ENCODE assay signal across 8 cellular contexts in the genomic region with DNA sequence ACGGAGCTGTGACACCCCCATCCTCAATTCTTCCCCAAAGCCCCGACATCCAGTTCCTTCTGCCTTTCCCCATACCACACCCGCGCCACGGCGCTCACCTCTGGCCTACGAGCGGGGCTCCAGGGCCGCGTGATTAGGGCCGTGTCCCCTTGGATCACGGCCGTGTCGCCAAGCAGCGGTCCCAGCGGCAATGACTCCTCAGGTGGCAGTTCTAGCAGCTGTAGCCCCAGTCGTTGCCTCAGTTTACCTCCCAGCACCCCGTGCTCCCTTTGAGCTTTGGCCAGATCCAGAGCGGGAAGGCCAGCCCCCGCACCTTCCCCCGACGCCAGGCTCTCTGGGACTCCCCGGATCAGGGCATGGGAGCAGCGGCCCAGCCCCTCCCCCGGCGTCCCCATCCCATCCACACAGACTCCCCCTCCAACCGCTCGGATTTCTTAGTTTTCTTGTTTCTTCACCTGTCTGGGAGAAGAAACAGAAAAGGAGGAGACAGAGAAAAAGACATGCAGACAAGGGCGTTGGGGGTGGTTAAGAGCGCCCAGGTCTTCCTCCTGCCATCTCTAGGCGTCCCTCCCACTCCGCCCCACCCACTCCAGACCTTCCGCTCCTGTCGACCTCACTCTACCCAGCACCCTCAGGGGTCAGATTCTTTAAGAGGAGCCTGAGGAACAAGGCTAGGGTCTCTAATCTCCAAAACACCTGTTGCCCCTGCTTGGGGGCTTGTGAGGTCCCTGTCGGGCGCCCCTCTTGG. TPM values are rescaled to one million over a fixed set of nuclear protein-coding genes. Genes with fewer than 3 reads are reported as not detected.
DNase-seq lines count a peak whose midpoint lies in the region; ATAC-seq and TF ChIP-seq lines count a peak whose summit lies in the region.

A gene with protein sequence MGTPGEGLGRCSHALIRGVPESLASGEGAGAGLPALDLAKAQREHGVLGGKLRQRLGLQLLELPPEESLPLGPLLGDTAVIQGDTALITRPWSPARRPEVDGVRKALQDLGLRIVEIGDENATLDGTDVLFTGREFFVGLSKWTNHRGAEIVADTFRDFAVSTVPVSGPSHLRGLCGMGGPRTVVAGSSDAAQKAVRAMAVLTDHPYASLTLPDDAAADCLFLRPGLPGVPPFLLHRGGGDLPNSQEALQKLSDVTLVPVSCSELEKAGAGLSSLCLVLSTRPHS (minus strand): TSS at position 533 of the 748 bp plus-strand sequence. CDS start 138 bp downstream, at position 395.

- peaks cover 64 to 68% of the 10 kb centered on the region in 2 donors for H3K4me1 Mint-ChIP-seq in natural killer cell treated with Interleukin-12 subunit alpha and Interleukin-12 subunit beta and Interleukin-15 and Interleukin-18, amount 100 ng/mL, for 72 hours (ENCODE audit: low read depth in 2 of 2)

- no peaks in the 10 kb centered on the region for H3K9me3 ChIP-seq in Peyer's patch

- H3K27me3 ChIP-seq in Peyer's patch, result no peaks in the 10 kb centered on the region

- peak; percentile 39 to 46 for ATAC-seq in natural killer cell treated with Interleukin-12 subunit alpha and Interleukin-12 subunit beta and Interleukin-15 and Interleukin-18, amount 100 ng/mL, for 72 hours
- no peak for ATAC-seq in HG02588 (IDR thresholded peaks at IDR 0.05; ENCODE audit: unreplicated experiment)
- no peak for ATAC-seq in HG02798 (IDR thresholded peaks at IDR 0.05; ENCODE audit: poor library complexity, unreplicated experiment)

- H3K9me3 Mint-ChIP-seq in natural killer cell treated with Interleukin-12 subunit alpha and Interleukin-12 subunit beta and Interleukin-15 and Interleukin-18, amount 100 ng/mL, for 72 hours, result no peaks in the 10 kb centered on the region

- TF ChIP-seq POLR2A in Peyer's patch (IDR thresholded peaks at IDR 0.05), result no peak

- peaks cover 24% of the 10 kb centered on the region for H3K36me3 Mint-ChIP-seq in natural killer cell treated with Interleukin-12 subunit alpha and Interleukin-12 subunit beta and Interleukin-15 and Interleukin-18, amount 100 ng/mL, for 72 hours

- peaks cover 0 to 52% (median 13%) of the 10 kb centered on the region in 4 donors for H3K4me1 ChIP-seq in Peyer's patch

- peak within 1 kb of the TSS; percentile 93 for H3K4me3 Mint-ChIP-seq in natural killer cell treated with Interleukin-12 subunit alpha and Interleukin-12 subunit beta and Interleukin-15 and Interleukin-18, amount 100 ng/mL, for 72 hours

- H3K27ac Mint-ChIP-seq in natural killer cell treated with Interleukin-12 subunit alpha and Interleukin-12 subunit beta and Interleukin-15 and Interleukin-18, amount 100 ng/mL, for 72 hours, result peak within 1 kb of the TSS; percentile 51 to 68

- H3K27me3 Mint-ChIP-seq in natural killer cell treated with Interleukin-12 subunit alpha and Interleukin-12 subunit beta and Interleukin-15 and Interleukin-18, amount 100 ng/mL, for 72 hours, result no peaks in the 10 kb centered on the region

- peak within 1 kb of the TSS; percentile 89 to 96 (median 94) for H3K27ac ChIP-seq in Peyer's patch

- TF ChIP-seq CTCF in GM12874 (IDR thresholded peaks at IDR 0.05; ENCODE audit: insufficient read depth, low read depth, low read length) (peak; percentile 84; the same call in 1 of the 2 replicates), Peyer's patch (IDR thresholded peaks at IDR 0.05) (peak in 3 of 6 experiments; percentile 74 to 76 (median 75)), epithelial cell of esophagus (IDR thresholded peaks at IDR 0.05; ENCODE audit: insufficient read depth, low read depth, low read length, missing control alignments) (peak; percentile 57)

- peak within 1 kb of the TSS; percentile 66 to 86 (median 71) for H3K4me3 ChIP-seq in Peyer's patch
- peak within 1 kb of the TSS; percentile 66 for H3K4me3 ChIP-seq in epithelial cell of esophagus (ENCODE audit: low read length)

- peaks cover 0 to 51% (median 0%) of the 10 kb centered on the region in 3 donors for H3K36me3 ChIP-seq in Peyer's patch

- DNase-seq in Peyer's patch (no peak), epithelial cell of esophagus (ENCODE audit: low read depth) (no peak), NCI-H1694 treated with DMSO at 0.1 percent for 48 hours (lab: John Stamatoyannopoulos, UW) (no peak), NCI-H1436 treated with DMSO at 0.1 percent for 48 hours (lab: John Stamatoyannopoulos, UW) (no peak)
- DNase-seq in natural killer cell treated with Interleukin-12 subunit alpha and Interleukin-12 subunit beta and Interleukin-15 and Interleukin-18, amount 100 ng/mL, for 72 hours (ENCODE audit: low spot score), result peak; percentile 60

RNA-seq across cellular contexts. Expression of the gene that starts here (rescaled TPM):
- 100 to 1,000 TPM in 1 of 4 donors, 10 to 100 TPM in 3; 25.6 to 136 (median 53.3) TPM for total RNA-seq in Peyer's patch
- total RNA-seq in natural killer cell treated with Interleukin-12 subunit alpha and Interleukin-12 subunit beta and Interleukin-15 and Interleukin-18, amount 100 ng/mL, for 72 hours, result 10 to 100 TPM; 18.8 to 24.4 TPM

Comparison
In these comparisons a context has a peak if more than half of its experiments do, and no peak if none do; other contexts are left out.
1. ATAC-seq: peak in natural killer cell treated with Interleukin-12 subunit alpha and Interleukin-12 subunit beta and Interleukin-15 and Interleukin-18, amount 100 ng/mL, for 72 hours (2 of 2); none in HG02588 (single experiment) and HG02798 (single experiment).